Comparison of ENCODE assay signal across 8 cellular contexts in the genomic region with DNA sequence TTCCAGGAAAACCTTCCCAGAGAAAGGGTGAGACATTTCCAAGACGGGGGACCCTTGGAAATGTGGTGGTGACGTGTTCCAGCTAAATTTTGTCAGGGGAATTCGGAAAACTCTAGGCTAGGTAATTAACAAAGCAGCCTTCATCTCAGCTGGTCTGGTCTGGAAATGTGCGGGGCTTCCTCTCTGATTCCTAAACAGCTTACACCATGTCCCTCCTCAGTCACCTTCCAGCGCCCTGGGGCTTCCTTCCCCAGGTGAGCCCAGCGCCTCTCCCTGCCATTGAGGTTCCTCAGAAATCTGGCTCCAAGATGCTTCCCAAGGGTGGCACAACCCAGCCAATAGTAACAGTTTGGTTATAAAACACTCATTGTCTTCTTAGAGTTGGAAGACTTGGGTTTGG. TPM values are rescaled to one million over a fixed set of nuclear protein-coding genes. Genes with fewer than 3 reads are reported as not detected.
DNase-seq lines count a peak whose midpoint lies in the region; ATAC-seq and TF ChIP-seq lines count a peak whose summit lies in the region.

No MANE protein-coding gene starts in this region.

- CTCF ChIA-PET in activated CD4-positive, alpha-beta memory T cell treated with anti-CD3 and anti-CD28 coated beads, Interleukin-2, amount 10 ng/mL, durations not matched to agents 7 days and 5 days (lab: Charles Lee): interaction anchor here (1.4 to 6.5 kb wide), 7 partner anchors 16 to 262 kb away, joined by 3 to 34 read pairs (median 15); no protein-coding TSS in a partner anchor

- 0 out of 2 replicates have a peak, but pooled peaks cover 4% of the 10 kb centered on the region for H3K36me3 ChIP-seq in iPS DF 6.9 (ENCODE audit: control insufficient read depth, insufficient read depth, low read length)
- H3K36me3 ChIP-seq in stomach: peaks cover 0 to 26% (median 13%) of the 10 kb centered on the region in 4 donors

- ATAC-seq in GM19351 (IDR thresholded peaks at IDR 0.05; ENCODE audit: unreplicated experiment) (no peak), GM21717 (IDR thresholded peaks at IDR 0.05; ENCODE audit: unreplicated experiment) (no peak)

- H3K4me3 ChIP-seq in iPS DF 6.9 (ENCODE audit: low read length): peak overlapping the region; percentile 76
- H3K4me3 ChIP-seq in stomach: peak overlapping the region; percentile 68 to 82 (median 79)

- H3K4me3 Mint-ChIP-seq in activated CD4-positive, alpha-beta memory T cell treated with anti-CD3 and anti-CD28 coated beads, Interleukin-2, amount 10 ng/mL, durations not matched to agents 7 days and 5 days: peak overlapping the region; percentile 85

- H3K36me3 Mint-ChIP-seq in activated CD4-positive, alpha-beta memory T cell treated with anti-CD3 and anti-CD28 coated beads, Interleukin-2, amount 10 ng/mL, durations not matched to agents 7 days and 5 days (ENCODE audit: low read depth): peaks cover 44% of the 10 kb centered on the region

- H3K9me3 ChIP-seq in iPS DF 6.9 (ENCODE audit: control insufficient read depth, insufficient read depth, low read length) (no peaks in the 10 kb centered on the region), stomach (no peaks in the 10 kb centered on the region)

- POLR2A ChIA-PET in activated CD4-positive, alpha-beta memory T cell treated with anti-CD3 and anti-CD28 coated beads, Interleukin-2, amount 10 ng/mL, durations not matched to agents 7 days and 5 days (lab: Charles Lee): interaction anchor here (0.5 to 4.1 kb wide), 20 partner anchors 9 to 436 kb away, joined by 3 to 45 read pairs (median 11); a partner anchor contains a TSS

- H3K27ac Mint-ChIP-seq in activated CD4-positive, alpha-beta memory T cell treated with anti-CD3 and anti-CD28 coated beads, Interleukin-2, amount 10 ng/mL, durations not matched to agents 7 days and 5 days: peak overlapping the region; percentile 86

- WGBS in iPS DF 6.9 (ENCODE audit: insufficient coverage, insufficient read length): no CpG with 5 or more reads among the region's 6 CpGs
- WGBS in stomach, 5 donors: 1 to 7% (median 3%) methylated on average over 5 to 6 of the region's 6 CpGs

- H3K27ac ChIP-seq in iPS DF 6.9 (ENCODE audit: low read length) (no peak overlapping the region), stomach (peak overlapping the region; percentile 85 to 96 (median 93))

- H3K4me1 ChIP-seq in iPS DF 6.9 (ENCODE audit: control insufficient read depth, insufficient read depth, low read length): peaks cover 2% of the 10 kb centered on the region; the same call in 1 of the 2 replicates
- H3K4me1 ChIP-seq in stomach: peaks cover 30 to 80% (median 47%) of the 10 kb centered on the region in 4 donors

- H3K27me3 ChIP-seq in iPS DF 6.9 (ENCODE audit: control insufficient read depth, insufficient read depth, low read length): no peaks in the 10 kb centered on the region
- no peaks in the 10 kb centered on the region for H3K27me3 ChIP-seq in stomach

- intact Hi-C loops in stomach (cut with DNase I; ENCODE audit: low total_unique reads): no loop called here

- DNase-seq in NCI-H2227 (lab: John Stamatoyannopoulos, UW; ENCODE audit: unreplicated experiment) (peak; percentile 23), NCI-H2227 treated with DMSO at 0.1 percent for 48 hours (lab: John Stamatoyannopoulos, UW) (no peak), iPS DF 6.9 (ENCODE audit: low read depth, low spot score) (no peak), stomach (no peak), GF-D8 (lab: John Stamatoyannopoulos, UW) (no peak)
- DNase-seq in activated CD4-positive, alpha-beta memory T cell treated with anti-CD3 and anti-CD28 coated beads, Interleukin-2, amount 10 ng/mL, durations not matched to agents 7 days and 5 days: peak; percentile 17

- TF ChIP-seq CTCF in stomach (IDR thresholded peaks at IDR 0.05): no peak

- TF ChIP-seq POLR2A in stomach (IDR thresholded peaks at IDR 0.05): no peak

- no peaks in the 10 kb centered on the region for H3K27me3 Mint-ChIP-seq in activated CD4-positive, alpha-beta memory T cell treated with anti-CD3 and anti-CD28 coated beads, Interleukin-2, amount 10 ng/mL, durations not matched to agents 7 days and 5 days

- TF ChIP-seq EP300 in stomach (IDR thresholded peaks at IDR 0.05): no peak

- H3K4me1 Mint-ChIP-seq in activated CD4-positive, alpha-beta memory T cell treated with anti-CD3 and anti-CD28 coated beads, Interleukin-2, amount 10 ng/mL, durations not matched to agents 7 days and 5 days: peaks cover 65% of the 10 kb centered on the region

- no peaks in the 10 kb centered on the region for H3K9me3 Mint-ChIP-seq in activated CD4-positive, alpha-beta memory T cell treated with anti-CD3 and anti-CD28 coated beads, Interleukin-2, amount 10 ng/mL, durations not matched to agents 7 days and 5 days

RNA-seq across cellular contexts. Expression of a gene that starts 0.6 kb away (rescaled TPM):
- 10 to 100 TPM; 42.7 to 48.4 TPM for total RNA-seq in activated CD4-positive, alpha-beta memory T cell treated with anti-CD3 and anti-CD28 coated beads, Interleukin-2, amount 10 ng/mL, durations not matched to agents 7 days and 5 days
- 100 to 1,000 TPM in 1 of 5 donors, 10 to 100 TPM in 4; 21.0 to 160 (median 38.7) TPM for total RNA-seq in stomach
- 10 to 100 TPM; 17.1 to 24.5 (median 20.9) TPM for polyA plus RNA-seq in stomach

Comparison
In these comparisons a context has a peak if more than half of its experiments do, and no peak if none do; other contexts are left out.
1. DNase-seq: peak in NCI-H2227 (single experiment) and activated CD4-positive, alpha-beta memory T cell treated with anti-CD3 and anti-CD28 coated beads, Interleukin-2, amount 10 ng/mL, durations not matched to agents 7 days and 5 days (single experiment); none in NCI-H2227 treated with DMSO at 0.1 percent for 48 hours (single experiment), iPS DF 6.9 (single experiment), stomach (single experiment) and GF-D8 (single experiment).